Comparison of ENCODE assay signal across 8 cellular contexts in the genomic region with DNA sequence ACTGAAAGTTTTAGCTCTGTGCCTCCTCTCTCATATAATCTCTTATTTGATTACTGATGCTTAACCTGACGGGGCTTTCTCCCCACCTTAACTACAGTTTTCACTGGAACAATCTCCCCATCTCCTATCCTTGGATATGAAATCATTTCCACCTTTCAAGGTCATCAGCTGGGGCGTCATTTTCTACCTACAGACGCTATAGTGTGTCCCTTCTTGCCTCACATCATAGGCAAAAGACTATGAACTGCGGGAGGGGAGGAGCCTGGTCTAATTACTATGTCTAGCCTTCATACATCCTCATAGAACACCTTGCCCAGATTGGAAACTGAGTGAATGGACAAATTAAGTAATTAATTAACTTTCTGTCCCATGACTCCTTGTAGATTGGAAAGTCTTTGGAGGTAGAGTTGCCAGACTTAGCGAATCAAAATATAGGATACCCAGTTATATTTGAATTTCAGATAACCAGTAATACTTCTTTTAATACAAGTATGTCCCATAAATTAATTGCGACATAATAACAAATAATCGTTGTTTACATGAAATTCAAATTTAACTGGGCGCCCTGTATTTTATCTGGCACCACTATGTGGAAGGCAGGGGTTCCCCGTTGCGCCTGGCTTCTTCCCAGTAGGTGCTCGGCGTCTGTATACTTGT. TPM values are rescaled to one million over a fixed set of nuclear protein-coding genes. Genes with fewer than 3 reads are reported as not detected.
DNase-seq lines count a peak whose midpoint lies in the region; ATAC-seq, FAIRE-seq and TF ChIP-seq lines count a peak whose summit lies in the region.

No MANE protein-coding gene starts in this region.

- POLR2A ChIA-PET in A673 (lab: Charles Lee; ENCODE audit: low non-redundant PET): no interaction called here

- H3K4me3 ChIP-seq in A673 (ENCODE audit: low read depth, low read length, poor library complexity, severe bottlenecking) (peak overlapping the region; percentile 74), Karpas-422 (ENCODE audit: low read length) (peak overlapping the region; percentile 70), mucosa of descending colon (peak overlapping the region; percentile 32)

- no peak for TF ChIP-seq POLR2A in H54 (IDR thresholded peaks at IDR 0.05; ENCODE audit: low read depth, low read length)

- H3K27me3 ChIP-seq in A673 (replicated peaks; ENCODE audit: insufficient read depth, low read depth, low read length, poor library complexity): no peaks in the 10 kb centered on the region
- H3K27me3 ChIP-seq in Karpas-422 (ENCODE audit: low read length): no peaks in the 10 kb centered on the region

- ATAC-seq in GM19395 (IDR thresholded peaks at IDR 0.05; ENCODE audit: unreplicated experiment) (peak; percentile 62), mucosa of descending colon (no peak)

- FAIRE-seq in H54 (lab: Jason Lieb, UNC): no peak

- H3K79me2 ChIP-seq in Karpas-422 (ENCODE audit: low read length): peaks cover 35% of the 10 kb centered on the region

- H3K9ac ChIP-seq in Karpas-422 (ENCODE audit: low read length): peak overlapping the region; percentile 65

- DNase-seq in A673 (ENCODE audit: low spot score): no peak
- peak; percentile 57 for DNase-seq in Karpas-422
- DNase-seq in cerebellum (ENCODE audit: low spot score): peak; percentile 2
- peak in 1 of 3 donors; percentile 7 for DNase-seq in mucosa of descending colon
- no peak for DNase-seq in stimulated activated CD4-positive, alpha-beta T cell treated with anti-CD3 and anti-CD28 coated beads, Interleukin-12 subunit alpha, Interleukin-12 subunit beta, amount 100 ng/mL, for 4 hours
- no peak for DNase-seq in H54 (ENCODE audit: insufficient read length, low spot score)
- DNase-seq in islet precursor cell: no peak

- BruUV-seq in A673 (replicated peaks; lab: Mats Ljungman, UMichigan): no TSS peak

- peak overlapping the region; percentile 68 for H3K4me2 ChIP-seq in Karpas-422 (ENCODE audit: low read depth, low read length, poor library complexity, severe bottlenecking)

- H3K36me3 ChIP-seq in A673 (ENCODE audit: insufficient read depth, low read length, poor library complexity, severe bottlenecking): no peaks in the 10 kb centered on the region
- no peaks in the 10 kb centered on the region for H3K36me3 ChIP-seq in Karpas-422 (ENCODE audit: insufficient read depth, low read length)
- H3K36me3 ChIP-seq in mucosa of descending colon (ENCODE audit: low read depth): no peaks in the 10 kb centered on the region

- CTCF ChIA-PET in A673 (lab: Charles Lee): no interaction called here

- H4K20me1 ChIP-seq in Karpas-422 (ENCODE audit: insufficient read depth, low read depth, low read length): peaks cover 3% of the 10 kb centered on the region; the same call in 1 of the 2 replicates

- no peaks in the 10 kb centered on the region for H3K9me2 ChIP-seq in Karpas-422 (replicated peaks; ENCODE audit: insufficient read depth, low read length)

- H3K4me1 ChIP-seq in A673 (ENCODE audit: insufficient read depth, low read length, poor library complexity, severe bottlenecking) (no peaks in the 10 kb centered on the region), Karpas-422 (ENCODE audit: low read length) (peaks cover 17% of the 10 kb centered on the region), mucosa of descending colon (ENCODE audit: low read depth) (peaks cover 6% of the 10 kb centered on the region)

- intact Hi-C loops in A673 (cut with micrococcal nuclease; ENCODE audit: unreplicated experiment): no loop called here
- intact Hi-C loops in mucosa of descending colon (cut with DNase I, micrococcal nuclease): no loop called here

- H3K9me3 ChIP-seq in A673 (ENCODE audit: low read depth, low read length, poor library complexity, severe bottlenecking) (no peaks in the 10 kb centered on the region), Karpas-422 (ENCODE audit: low read length) (no peaks in the 10 kb centered on the region), mucosa of descending colon (no peaks in the 10 kb centered on the region)

- no peak overlapping the region for H2AFZ ChIP-seq in Karpas-422 (ENCODE audit: low read length)

- H3K27ac ChIP-seq in A673 (ENCODE audit: low read depth, low read length, poor library complexity, severe bottlenecking) (peak overlapping the region; percentile 54), Karpas-422 (ENCODE audit: low read length) (no peak overlapping the region)

- TF ChIP-seq CTCF in A673 (conservative IDR thresholded peaks at IDR 0.05; ENCODE audit: low read depth, low read length) (no peak), mucosa of descending colon (IDR thresholded peaks at IDR 0.05) (no peak)

RNA-seq across cellular contexts. Expression of gene ATP6AP2, which starts 0.8 kb away (rescaled TPM):
- total RNA-seq in A673 (2021): 72.9 and 73.8 TPM in 2 replicates
- total RNA-seq in Karpas-422 (2014; rRNA removed; shearing (Covaris generic); ENCODE audit: low replicate concordance): 42.0 and 86.1 TPM in 2 replicates
- 96.6 TPM for total RNA-seq in cerebellum
- 10 to 100 TPM; 81.1 to 94.2 (median 87.3) TPM for total RNA-seq in mucosa of descending colon

RNA-seq across cellular contexts. Expression of gene MPC1L, which starts 43.2 kb away (rescaled TPM):
- total RNA-seq in A673 (2021) (not detected in 2 replicates), cerebellum (not detected), mucosa of descending colon (not detected)
- not detected in 2 replicates for total RNA-seq in Karpas-422 (2014; rRNA removed; shearing (Covaris generic); ENCODE audit: low replicate concordance)

Comparison
In these comparisons a context has a peak if more than half of its experiments do, and no peak if none do; other contexts are left out.
1. DNase-seq: peak in Karpas-422 (single experiment) and cerebellum (single experiment); none in A673 (single experiment), stimulated activated CD4-positive, alpha-beta T cell treated with anti-CD3 and anti-CD28 coated beads, Interleukin-12 subunit alpha, Interleukin-12 subunit beta, amount 100 ng/mL, for 4 hours (single experiment), H54 (single experiment) and islet precursor cell (single experiment).
2. Peak in every context shown above with its lines, with median percentiles within 50 percentile points of each other: H3K4me3 ChIP-seq.